ENCODE assay signal across 1 cellular context in the genomic region with DNA sequence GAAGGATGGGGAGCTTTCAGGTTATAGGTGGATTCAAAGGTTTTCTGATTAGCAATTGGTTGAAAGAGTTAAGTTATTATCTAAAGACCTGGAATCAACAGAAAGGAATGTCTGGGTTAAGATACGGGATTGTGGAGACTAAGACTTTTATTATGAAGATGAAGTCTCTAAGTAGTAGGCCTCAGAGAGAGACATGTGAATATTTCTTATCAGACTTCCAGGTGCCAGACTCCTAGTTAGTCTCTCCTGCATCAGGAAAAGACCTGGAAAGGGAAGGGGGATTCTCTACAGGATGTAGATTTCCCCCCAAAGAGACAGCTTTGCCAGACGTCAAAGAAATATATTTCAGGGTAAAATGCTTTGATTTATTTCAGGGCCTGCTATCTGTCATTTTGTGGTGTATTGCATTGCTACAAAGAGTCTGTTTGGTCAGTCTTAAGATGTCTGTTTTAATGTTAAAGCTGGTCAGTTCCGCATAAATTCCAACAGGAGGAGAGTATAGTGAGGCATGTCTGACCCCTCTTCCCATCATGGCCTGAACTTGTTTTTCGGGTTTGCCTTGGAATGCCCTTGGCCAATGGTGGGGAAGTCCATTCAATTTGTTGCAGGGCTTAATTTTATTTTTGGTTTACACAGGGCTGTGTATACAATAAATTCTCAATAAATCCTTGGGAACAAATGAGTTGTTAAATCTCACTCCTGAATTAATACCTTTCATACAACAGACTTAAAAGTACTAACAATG.
TF ChIP-seq lines count a peak whose summit lies in the region.

No MANE protein-coding gene starts in this region.

TF ChIP-seq in H1, 55 proteins besides CTCF, POLR2A, EP300 and RAD21:
- peak; percentile 69 for TF ChIP-seq TEAD4 (IDR thresholded peaks at IDR 0.05; ENCODE audit: low read depth, low read length)
- TF ChIP-seq ASH2L (IDR thresholded peaks at IDR 0.05; ENCODE audit: low read length) = peak; percentile 53
- peak; percentile 78 for TF ChIP-seq SP1 (IDR thresholded peaks at IDR 0.05; ENCODE audit: low read depth, low read length)
- peak; percentile 47; the same call in 1 of the 2 replicates for TF ChIP-seq YY1 (IDR thresholded peaks at IDR 0.05; ENCODE audit: low read depth, low read length)
- no peak for TF ChIP-seq CREB1 (IDR thresholded peaks at IDR 0.05)
